1 cellular context compared by ENCODE assay signal in genomic region chr19:5880604-5881078, GRCh38.
A peak's percentile ranks its signal among the peaks of the same experiment; 100 is the strongest.
TF ChIP-seq lines count a peak whose summit lies in the region.

No MANE protein-coding gene starts in this region.

TF ChIP-seq in HepG2, 621 proteins besides CTCF, POLR2A, EP300 and RAD21 (continued from another document and continues in another):
- TF ChIP-seq ATF2 (CRISPR knock-in tag; IDR thresholded peaks at IDR 0.05) (peak; percentile 49; the same call in 1 of the 2 replicates), ZBTB43 (CRISPR knock-in tag; conservative IDR thresholded peaks at IDR 0.05) (no peak; the same call in 1 of the 2 replicates), HNF4A (CRISPR knock-in tag; IDR thresholded peaks at IDR 0.05) (peak; percentile 77), ZFP41 (CRISPR knock-in tag; IDR thresholded peaks at IDR 0.05; ENCODE audit: borderline replicate concordance) (no peak), ZNF687 (CRISPR knock-in tag; IDR thresholded peaks at IDR 0.05) (peak; percentile 96), NKX3-1 (CRISPR knock-in tag; IDR thresholded peaks at IDR 0.05) (peak; percentile 59; the same call in 1 of the 2 replicates), FOXC1 (CRISPR knock-in tag; IDR thresholded peaks at IDR 0.05; ENCODE audit: borderline replicate concordance) (0 out of 2 replicates have a peak, but pooled peaks have one; percentile 37), DMAP1 (CRISPR knock-in tag; IDR thresholded peaks at IDR 0.05) (peak; percentile 38; the same call in 1 of the 2 replicates), ZNF503 (CRISPR knock-in tag; IDR thresholded peaks at IDR 0.05) (peak; percentile 89), ZNF749 (CRISPR knock-in tag; IDR thresholded peaks at IDR 0.05; ENCODE audit: borderline replicate concordance) (peak; percentile 23; the same call in 1 of the 2 replicates), PAXIP1 (CRISPR knock-in tag; conservative IDR thresholded peaks at IDR 0.05) (peak; percentile 93), U2AF1 (optimal IDR thresholded peaks at IDR 0.05; ENCODE audit: low read depth, low read length) (no peak), ZNF816 (CRISPR knock-in tag; IDR thresholded peaks at IDR 0.05; ENCODE audit: borderline replicate concordance) (peak; percentile 83; the same call in 1 of the 2 replicates), KLF6 (CRISPR knock-in tag; IDR thresholded peaks at IDR 0.05) (0 out of 2 replicates have a peak, but pooled peaks have one; percentile 26), PRPF4 (IDR thresholded peaks at IDR 0.05; ENCODE audit: low read depth, low read length, poor library complexity, severe bottlenecking) (no peak), BRCA1 (CRISPR knock-in tag; IDR thresholded peaks at IDR 0.05) (no peak), NFIB (CRISPR knock-in tag; IDR thresholded peaks at IDR 0.05; ENCODE audit: borderline replicate concordance) (no peak), SPEN (CRISPR knock-in tag; IDR thresholded peaks at IDR 0.05; ENCODE audit: low read depth) (peak; percentile 51; the same call in 1 of the 2 replicates), TGIF2 (CRISPR knock-in tag; IDR thresholded peaks at IDR 0.05) (peak; percentile 43; the same call in 1 of the 2 replicates), BHLHE40 (IDR thresholded peaks at IDR 0.05; ENCODE audit: low read length) (peak; percentile 62; the same call in 1 of the 2 replicates), NFIC (IDR thresholded peaks at IDR 0.05; ENCODE audit: low read length) (0 out of 2 replicates have a peak, but pooled peaks have one; percentile 13), SMARCE1 (IDR thresholded peaks at IDR 0.05; ENCODE audit: borderline replicate concordance) (no peak), ARID2 (CRISPR knock-in tag; IDR thresholded peaks at IDR 0.05; ENCODE audit: borderline replicate concordance) (no peak), ERF (CRISPR knock-in tag; IDR thresholded peaks at IDR 0.05) (peak; percentile 67), LCORL (IDR thresholded peaks at IDR 0.05) (no peak), LCORL (CRISPR knock-in tag; IDR thresholded peaks at IDR 0.05) (peak; percentile 97), HDAC1 (CRISPR knock-in tag; IDR thresholded peaks at IDR 0.05) (peak; percentile 89), ISL2 (CRISPR knock-in tag; IDR thresholded peaks at IDR 0.05) (peak; percentile 75), SAP130 (CRISPR knock-in tag; IDR thresholded peaks at IDR 0.05; ENCODE audit: low read depth) (peak; percentile 67), THAP9 (CRISPR knock-in tag; IDR thresholded peaks at IDR 0.05; ENCODE audit: borderline replicate concordance) (no peak), ZFP36L1 (CRISPR knock-in tag; IDR thresholded peaks at IDR 0.05) (peak; percentile 56; the same call in 1 of the 2 replicates), ZBTB4 (CRISPR knock-in tag; IDR thresholded peaks at IDR 0.05; ENCODE audit: borderline replicate concordance) (peak; percentile 78), HMG20B (CRISPR knock-in tag; conservative IDR thresholded peaks at IDR 0.05) (0 out of 2 replicates have a peak, but pooled peaks have one; percentile 44), ZMYM3 (CRISPR knock-in tag; IDR thresholded peaks at IDR 0.05) (peak; percentile 90; the same call in 1 of the 2 replicates)
